ENCODE assay signal across 20 cellular contexts in the genomic region with DNA sequence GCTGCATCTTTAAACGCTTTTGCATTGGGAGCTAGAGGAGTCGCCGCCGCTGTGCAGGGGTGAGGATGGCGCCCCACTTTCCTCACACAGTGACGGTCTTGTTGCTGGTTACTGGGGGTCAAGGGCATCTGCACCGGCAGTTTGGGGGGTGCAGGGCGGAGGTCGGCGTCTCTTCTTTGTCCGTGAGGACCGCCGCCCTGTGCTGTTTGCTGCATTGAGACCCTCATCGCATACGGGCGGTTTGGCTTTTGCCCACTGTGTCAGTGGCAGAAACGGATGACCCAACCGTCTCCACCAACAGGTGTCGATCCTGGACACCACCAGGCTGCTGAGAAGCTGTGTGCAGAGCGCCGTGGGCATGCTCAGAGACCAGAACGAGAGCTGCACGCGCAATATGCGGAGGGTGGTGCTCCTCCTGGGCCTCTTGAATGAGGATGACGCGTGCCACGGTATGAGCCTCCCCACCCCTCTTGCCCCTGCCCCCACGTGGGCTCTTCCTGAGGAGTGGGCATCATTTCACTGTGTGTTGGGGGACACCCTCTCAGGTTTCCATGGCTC.
A peak's percentile ranks its signal among the peaks of the same experiment; 100 is the strongest.
DNase-seq lines count a peak whose midpoint lies in the region; ATAC-seq and TF ChIP-seq lines count a peak whose summit lies in the region.
"Had no signal": no experiment of that assay in that cellular context is flagged by ENCODE, and none has a peak within 500 bp of the region (broad histone marks: within the 10 kb centered on the region; RNA-seq: fewer than 3 reads in every experiment).

No MANE protein-coding gene starts in this region.

- no peak overlapping the region for H3K27ac ChIP-seq in naive thymus-derived CD4-positive, alpha-beta T cell (ENCODE audit: low read depth, low read length)
- no peak overlapping the region for H3K27ac ChIP-seq in tibial artery
- H3K27ac ChIP-seq: A549, SJSA1 had no signal

- peaks cover 8% of the 10 kb centered on the region for H3K36me3 Mint-ChIP-seq in T-helper 17 cell (ENCODE audit: low read depth)
- peaks cover 8 to 57% (median 39%) of the 10 kb centered on the region in 5 donors for H3K36me3 Mint-ChIP-seq in naive thymus-derived CD4-positive, alpha-beta T cell

- H3K4me3 ChIP-seq in naive thymus-derived CD4-positive, alpha-beta T cell (ENCODE audit: low read length): no peak overlapping the region
- no peak overlapping the region for H3K4me3 ChIP-seq in tibial artery
- H3K4me3 ChIP-seq: A549, SJSA1 had no signal

- intact Hi-C loops in naive thymus-derived CD4-positive, alpha-beta T cell (cut with micrococcal nuclease): no loop called here
- intact Hi-C loops in tibial artery (cut with DNase I; ENCODE audit: low total_unique reads): no loop called here

- H3K27me3 ChIP-seq in naive thymus-derived CD4-positive, alpha-beta T cell (ENCODE audit: control insufficient read depth in 2 of 2, insufficient read depth in 2 of 2, low read length in 2 of 2): no peaks in the 10 kb centered on the region
- H3K27me3 ChIP-seq in tibial artery: no peaks in the 10 kb centered on the region
- H3K27me3 ChIP-seq: SJSA1 had no signal

- H3K4me1 ChIP-seq in naive thymus-derived CD4-positive, alpha-beta T cell (ENCODE audit: control insufficient read depth in 2 of 2, insufficient read depth in 2 of 2, low read length in 2 of 2): no peaks in the 10 kb centered on the region
- no peaks in the 10 kb centered on the region for H3K4me1 ChIP-seq in tibial artery
- H3K4me1 ChIP-seq: A549, SJSA1 had no signal

- H3K4me1 Mint-ChIP-seq in T-helper 17 cell: peaks cover 5% of the 10 kb centered on the region
- peaks cover 0 to 6% (median 0%) of the 10 kb centered on the region in 7 donors for H3K4me1 Mint-ChIP-seq in naive thymus-derived CD4-positive, alpha-beta T cell
- H3K4me1 Mint-ChIP-seq: B cell, CD14-positive monocyte had no signal

- H3K9me3 Mint-ChIP-seq in naive thymus-derived CD4-positive, alpha-beta T cell: no peaks in the 10 kb centered on the region

- no peak for TF ChIP-seq CTCF in tibial artery (IDR thresholded peaks at IDR 0.05)

- CTCF ChIA-PET in naive thymus-derived CD4-positive, alpha-beta T cell (lab: Charles Lee): no interaction called here

- H3K27me3 Mint-ChIP-seq in T-helper 17 cell: no peaks in the 10 kb centered on the region
- no peaks in the 10 kb centered on the region for H3K27me3 Mint-ChIP-seq in naive thymus-derived CD4-positive, alpha-beta T cell
- H3K27me3 Mint-ChIP-seq: B cell had no signal

- H3K36me3 ChIP-seq in naive thymus-derived CD4-positive, alpha-beta T cell (ENCODE audit: control insufficient read depth in 2 of 3, insufficient read depth in 3 of 3, low read length in 3 of 3): peaks cover 47 to 98% (median 72%) of the 10 kb centered on the region in 3 experiments
- H3K36me3 ChIP-seq in tibial artery: peaks cover 83 to 94% (median 91%) of the 10 kb centered on the region in 3 donors

- POLR2A ChIA-PET in naive thymus-derived CD4-positive, alpha-beta T cell (lab: Charles Lee): no interaction called here

- ATAC-seq in T-helper 17 cell: no peak
- peak; percentile 14 for ATAC-seq in naive thymus-derived CD4-positive, alpha-beta T cell
- ATAC-seq in GM19467 (IDR thresholded peaks at IDR 0.05; ENCODE audit: unreplicated experiment): no peak

- H3K9me3 ChIP-seq in T-helper 17 cell (ENCODE audit: control insufficient read depth, low read length, poor library complexity, severe bottlenecking): no peaks in the 10 kb centered on the region
- H3K9me3 ChIP-seq in naive thymus-derived CD4-positive, alpha-beta T cell (ENCODE audit: control insufficient read depth in 2 of 3, low read length in 3 of 3): no peaks in the 10 kb centered on the region
- no peaks in the 10 kb centered on the region for H3K9me3 ChIP-seq in tibial artery
- H3K9me3 ChIP-seq: A549, SJSA1 had no signal

- peak overlapping the region; percentile 59 for H3K27ac Mint-ChIP-seq in T-helper 17 cell
- peak overlapping the region in 1 of 9 donors; percentile 13 for H3K27ac Mint-ChIP-seq in naive thymus-derived CD4-positive, alpha-beta T cell

- peak; percentile 45 for DNase-seq in activated effector memory CD4-positive, alpha-beta T cell treated with anti-CD3 and anti-CD28 coated beads, Interleukin-2, amount 50 U/mL, for 16 hours
- DNase-seq in activated effector memory CD4-positive, alpha-beta T cell treated with Interleukin-2 at 50 U/mL for 16 hours: no peak
- DNase-seq in T-helper 17 cell (no peak), tibial artery (peak; percentile 11 to 43), hypothalamus (lab: John Stamatoyannopoulos, UW) (no peak)
- no peak for DNase-seq in naive thymus-derived CD4-positive, alpha-beta T cell
- DNase-seq: EL, GF-D8, H7, Karpas-422, NCI-H1694 treated with DMSO at 0.1 percent for 48 hours, NCI-H2081 treated with DMSO at 0.1 percent for 48 hours, NCI-H446 treated with DMSO at 0.1 percent for 48 hours, NCI-H526 treated with DMSO at 0.1 percent for 48 hours, OCI-M1 had no signal

- no peak overlapping the region for H3K4me3 Mint-ChIP-seq in T-helper 17 cell
- no peak overlapping the region for H3K4me3 Mint-ChIP-seq in naive thymus-derived CD4-positive, alpha-beta T cell
- H3K4me3 Mint-ChIP-seq: B cell, CD14-positive monocyte had no signal

Comparison
In these comparisons a context has a peak if more than half of its experiments do, and no peak if none do; other contexts are left out.
1. DNase-seq: peak in activated effector memory CD4-positive, alpha-beta T cell treated with anti-CD3 and anti-CD28 coated beads, Interleukin-2, amount 50 U/mL, for 16 hours (single experiment) and tibial artery (2 of 2); none in activated effector memory CD4-positive, alpha-beta T cell treated with Interleukin-2 at 50 U/mL for 16 hours (single experiment), T-helper 17 cell (0 of 3), naive thymus-derived CD4-positive, alpha-beta T cell (0 of 9) and hypothalamus (0 of 51).